ENCODE assay signal across 1 cellular context in genomic region chrX:25019707-25020390, GRCh38.
TF ChIP-seq lines count a peak whose summit lies in the region.

No MANE protein-coding gene starts in this region.

TF ChIP-seq in A549, 52 proteins besides CTCF, POLR2A, EP300 and RAD21 (continued from another document):
- TF ChIP-seq REST (IDR thresholded peaks at IDR 0.05) (no peak), POLR2AphosphoS2 (conservative IDR thresholded peaks at IDR 0.05; ENCODE audit: low read length) (no peak), MAFK (IDR thresholded peaks at IDR 0.05; ENCODE audit: partially characterized antibody) (no peak), MAX (IDR thresholded peaks at IDR 0.05) (no peak), HDAC2 (IDR thresholded peaks at IDR 0.05) (no peak), BHLHE40 (IDR thresholded peaks at IDR 0.05; ENCODE audit: low read depth, low read length) (no peak)
